In genomic region chr2:199405241-199405640, GRCh38 we compare ENCODE assay signal across 1 cellular context.
TF ChIP-seq lines count a peak whose summit lies in the region.

No MANE protein-coding gene starts in this region.

TF ChIP-seq in HCT116, 20 proteins besides CTCF, POLR2A, EP300 and RAD21 (continued from another document):
- TF ChIP-seq ZBTB33 (IDR thresholded peaks at IDR 0.05; ENCODE audit: extremely low read depth, insufficient replicate concordance, low read length) (no peak), ZFX (IDR thresholded peaks at IDR 0.05) (no peak), ATF3 (IDR thresholded peaks at IDR 0.05) (no peak), ZNF274 (IDR thresholded peaks at IDR 0.05; ENCODE audit: low read depth, low read length) (no peak)
